Comparison of ENCODE assay signal across 13 cellular contexts in the genomic region with DNA sequence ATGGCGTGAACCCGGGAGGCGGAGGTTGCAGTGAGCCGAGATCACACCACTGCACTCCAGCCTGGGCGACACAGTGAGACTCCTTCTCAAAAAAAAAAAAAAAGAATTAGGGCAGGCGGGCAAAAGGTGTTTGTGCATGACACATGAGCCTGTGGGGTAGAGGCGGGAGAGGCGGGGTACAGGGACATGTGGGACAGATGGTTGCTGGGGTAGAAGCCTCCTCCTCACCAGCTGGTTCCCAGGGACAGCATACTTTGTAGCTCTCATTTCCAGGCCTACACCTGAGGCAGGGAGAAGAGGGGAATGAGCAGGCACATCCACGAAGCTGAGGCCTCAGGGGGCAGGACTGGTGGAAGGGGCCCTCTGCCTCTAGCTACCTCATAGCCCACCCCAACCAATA. TPM values are rescaled to one million over a fixed set of nuclear protein-coding genes. Genes with fewer than 3 reads are reported as not detected.
DNase-seq lines count a peak whose midpoint lies in the region; ATAC-seq lines count a peak whose summit lies in the region.
"Had no signal": no experiment of that assay in that cellular context is flagged by ENCODE, and none has a peak within 500 bp of the region (broad histone marks: within the 10 kb centered on the region; RNA-seq: fewer than 3 reads in every experiment).

No MANE protein-coding gene starts in this region.

- H3K36me3 Mint-ChIP-seq in T-helper 17 cell (ENCODE audit: low read depth) = no peaks in the 10 kb centered on the region

- H3K4me3 Mint-ChIP-seq in T-helper 17 cell = no peak overlapping the region
- H3K4me3 Mint-ChIP-seq: H9 had no signal

- peaks cover 19% of the 10 kb centered on the region for H3K4me1 Mint-ChIP-seq in T-helper 17 cell

- peak; percentile 47 for DNase-seq in NCI-H1694 (lab: John Stamatoyannopoulos, UW)
- peak; percentile 95 for DNase-seq in NCI-H2171 (lab: John Stamatoyannopoulos, UW)
- DNase-seq in T-helper 17 cell = no peak
- peak; percentile 48 for DNase-seq in occipital lobe (lab: John Stamatoyannopoulos, UW)
- DNase-seq in NAMALWA (ENCODE audit: low spot score) = no peak
- DNase-seq in NCI-H1092 treated with DMSO at 0.1 percent for 48 hours (lab: John Stamatoyannopoulos, UW) = no peak
- DNase-seq in central memory CD4-positive, alpha-beta T cell = no peak
- DNase-seq: DMS79, GOT3, H9, IMR-90 had no signal

- H3K27me3 Mint-ChIP-seq in T-helper 17 cell = no peaks in the 10 kb centered on the region

- no peaks in the 10 kb centered on the region for H3K9me3 ChIP-seq in T-helper 17 cell (ENCODE audit: control insufficient read depth, low read length, poor library complexity, severe bottlenecking)
- H3K9me3 ChIP-seq: A549, BLaER1 had no signal

- ATAC-seq in T-helper 17 cell = no peak
- ATAC-seq: A549 had no signal

- H3K27ac Mint-ChIP-seq in T-helper 17 cell = peak overlapping the region; percentile 6

RNA-seq across cellular contexts. Expression of a gene that starts 23.7 kb away (rescaled TPM):
- total RNA-seq in T-helper 17 cell = 100 to 1,000 TPM in 1 of 2 donors, 10 to 100 TPM in 1; 84.2 to 114 TPM
- total RNA-seq in occipital lobe = 218 TPM

Comparison
In these comparisons a context has a peak if more than half of its experiments do, and no peak if none do; other contexts are left out.
1. DNase-seq: peak in NCI-H1694 (single experiment), NCI-H2171 (single experiment) and occipital lobe (single experiment); none in T-helper 17 cell (0 of 3), NAMALWA (single experiment), NCI-H1092 treated with DMSO at 0.1 percent for 48 hours (single experiment) and central memory CD4-positive, alpha-beta T cell (single experiment).